Comparison of ENCODE assay signal across 8 cellular contexts in genomic region chr6:46734867-46735719, GRCh38. TPM values are rescaled to one million over a fixed set of nuclear protein-coding genes. Genes with fewer than 3 reads are reported as not detected.
DNase-seq lines count a peak whose midpoint lies in the region; ATAC-seq and TF ChIP-seq lines count a peak whose summit lies in the region.

PLA2G7 (minus strand) TSS chr6:46735375; CDS start chr6:46722891, 12,484 bp downstream.

- H3K4me1 Mint-ChIP-seq in activated naive CD4-positive, alpha-beta T cell treated with anti-CD3 and anti-CD28 coated beads, Interleukin-2, amount 50 U/mL, for 24 hours, result peaks cover 7% of the 10 kb centered on the region
- no peaks in the 10 kb centered on the region for H3K4me1 Mint-ChIP-seq in activated naive CD4-positive, alpha-beta T cell treated with anti-CD3 and anti-CD28 coated beads, Interleukin-2, amount 10 ng/mL, durations not matched to agents 7 days and 5 days
- peaks cover 16% of the 10 kb centered on the region for H3K4me1 Mint-ChIP-seq in brain

- ATAC-seq in HG03135 (IDR thresholded peaks at IDR 0.05; ENCODE audit: unreplicated experiment), result no peak

- DNase-seq in activated naive CD4-positive, alpha-beta T cell treated with anti-CD3 and anti-CD28 coated beads, Interleukin-2, amount 10 ng/mL, durations not matched to agents 7 days and 5 days, result no peak
- DNase-seq in inferior parietal cortex (ENCODE audit: extremely low spot score), result peak; percentile 17
- no peak for DNase-seq in SHP77 treated with DMSO at 0.1 percent for 48 hours (lab: John Stamatoyannopoulos, UW)
- DNase-seq in SIG-M5 treated with dmso at 0.1 percent for 504 hours (lab: John Stamatoyannopoulos, UW; ENCODE audit: unreplicated experiment), result no peak

- peaks cover 7% of the 10 kb centered on the region for H3K4me1 ChIP-seq in skeletal muscle satellite cell (ENCODE audit: control insufficient read depth, insufficient read depth, low read length)

- H3K27me3 ChIP-seq in skeletal muscle satellite cell (ENCODE audit: control insufficient read depth, insufficient read depth, low read length), result peaks cover 37% of the 10 kb centered on the region

- no peak within 1 kb of the TSS for H3K27ac Mint-ChIP-seq in activated naive CD4-positive, alpha-beta T cell treated with anti-CD3 and anti-CD28 coated beads, Interleukin-2, amount 50 U/mL, for 24 hours
- H3K27ac Mint-ChIP-seq in activated naive CD4-positive, alpha-beta T cell treated with anti-CD3 and anti-CD28 coated beads, Interleukin-2, amount 10 ng/mL, durations not matched to agents 7 days and 5 days, result no peak within 1 kb of the TSS
- H3K27ac Mint-ChIP-seq in brain, result peak within 1 kb of the TSS in 2 of 5 experiments; percentile 33 to 84

- no peaks in the 10 kb centered on the region for H3K9me3 Mint-ChIP-seq in activated naive CD4-positive, alpha-beta T cell treated with anti-CD3 and anti-CD28 coated beads, Interleukin-2, amount 50 U/mL, for 24 hours
- no peaks in the 10 kb centered on the region for H3K9me3 Mint-ChIP-seq in activated naive CD4-positive, alpha-beta T cell treated with anti-CD3 and anti-CD28 coated beads, Interleukin-2, amount 10 ng/mL, durations not matched to agents 7 days and 5 days
- peaks cover 0 to 2% (median 0%) of the 10 kb centered on the region in 5 experiments for H3K9me3 Mint-ChIP-seq in brain

- H3K9me3 ChIP-seq in skeletal muscle satellite cell (replicated peaks; ENCODE audit: low read length), result no peaks in the 10 kb centered on the region

- peak within 1 kb of the TSS; percentile 70 for H3K4me3 ChIP-seq in skeletal muscle satellite cell (ENCODE audit: low read length)

- TF ChIP-seq CTCF in brain (conservative IDR thresholded peaks at IDR 0.05), result peak in 1 of 2 experiments; percentile 38

- H3K4me3 Mint-ChIP-seq in activated naive CD4-positive, alpha-beta T cell treated with anti-CD3 and anti-CD28 coated beads, Interleukin-2, amount 50 U/mL, for 24 hours, result peak within 1 kb of the TSS; percentile 58
- H3K4me3 Mint-ChIP-seq in activated naive CD4-positive, alpha-beta T cell treated with anti-CD3 and anti-CD28 coated beads, Interleukin-2, amount 10 ng/mL, durations not matched to agents 7 days and 5 days, result no peak within 1 kb of the TSS
- peak within 1 kb of the TSS; percentile 83 to 92 (median 86) for H3K4me3 Mint-ChIP-seq in brain

- CTCF ChIA-PET in activated naive CD4-positive, alpha-beta T cell treated with anti-CD3 and anti-CD28 coated beads, Interleukin-2, amount 10 ng/mL, durations not matched to agents 7 days and 5 days (lab: Charles Lee), result no interaction called here

- no peak within 1 kb of the TSS for H3K9ac ChIP-seq in skeletal muscle satellite cell (ENCODE audit: low read depth, low read length)

- H3K36me3 ChIP-seq in skeletal muscle satellite cell (ENCODE audit: insufficient read depth, low read length), result no peaks in the 10 kb centered on the region

- peaks cover 47% of the 10 kb centered on the region for H3K27me3 Mint-ChIP-seq in activated naive CD4-positive, alpha-beta T cell treated with anti-CD3 and anti-CD28 coated beads, Interleukin-2, amount 50 U/mL, for 24 hours
- peaks cover 56% of the 10 kb centered on the region for H3K27me3 Mint-ChIP-seq in activated naive CD4-positive, alpha-beta T cell treated with anti-CD3 and anti-CD28 coated beads, Interleukin-2, amount 10 ng/mL, durations not matched to agents 7 days and 5 days
- H3K27me3 Mint-ChIP-seq in brain, result peaks cover 64% of the 10 kb centered on the region

- no peaks in the 10 kb centered on the region for H3K36me3 Mint-ChIP-seq in activated naive CD4-positive, alpha-beta T cell treated with anti-CD3 and anti-CD28 coated beads, Interleukin-2, amount 50 U/mL, for 24 hours
- no peaks in the 10 kb centered on the region for H3K36me3 Mint-ChIP-seq in activated naive CD4-positive, alpha-beta T cell treated with anti-CD3 and anti-CD28 coated beads, Interleukin-2, amount 10 ng/mL, durations not matched to agents 7 days and 5 days
- H3K36me3 Mint-ChIP-seq in brain, result no peaks in the 10 kb centered on the region

- peak within 1 kb of the TSS; percentile 86 for H3K4me2 ChIP-seq in skeletal muscle satellite cell (ENCODE audit: low read length)

RNA-seq across cellular contexts. Expression of gene PLA2G7, which starts in this region (rescaled TPM):
- polyA plus RNA-seq in brain (ENCODE audit: insufficient read depth, low read depth, low replicate concordance), result 0.61 TPM
- not detected in 2 replicates for total RNA-seq in skeletal muscle satellite cell (2012; rRNA removed)
